Comparison of ENCODE assay signal across 8 cellular contexts in the genomic region with DNA sequence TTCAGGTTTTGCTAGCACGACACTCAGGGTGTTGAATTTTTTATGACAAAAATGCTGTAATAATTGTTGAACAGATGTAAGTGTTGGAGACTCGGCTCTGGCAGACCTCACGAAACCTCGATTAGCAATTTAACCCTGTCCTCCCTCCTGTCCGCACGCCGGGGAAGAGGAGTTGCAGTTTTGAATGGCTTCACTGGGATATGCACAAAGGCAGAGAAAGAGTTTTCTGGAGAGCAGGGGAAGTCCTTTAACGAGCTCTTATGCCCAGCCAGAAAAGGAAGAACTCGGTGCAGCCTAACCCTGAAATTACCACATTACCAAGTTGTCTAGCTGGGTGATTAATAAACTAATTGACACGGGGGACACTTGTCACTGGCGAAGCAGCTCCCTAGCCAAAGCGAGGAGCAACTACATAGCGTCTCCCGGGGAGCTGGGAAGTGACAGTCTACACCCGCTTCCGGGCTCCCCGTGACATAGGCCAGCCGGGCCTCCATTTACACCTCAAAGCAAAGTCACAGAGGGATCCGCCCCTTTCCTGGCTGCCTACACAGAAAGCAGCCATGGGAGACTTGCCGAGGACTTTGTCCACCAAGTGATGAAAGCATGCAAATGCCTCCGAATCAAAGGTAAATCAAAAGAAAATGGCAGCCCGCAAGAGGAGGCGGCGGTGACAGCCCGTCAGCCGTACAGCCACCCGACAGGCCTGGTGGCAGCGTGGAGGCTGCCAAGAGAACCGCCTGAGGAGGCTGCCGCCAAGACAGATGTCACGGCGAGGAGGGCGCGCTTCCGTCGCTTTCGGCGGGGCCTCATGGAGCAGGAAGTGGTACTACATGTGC.
DNase-seq lines count a peak whose midpoint lies in the region; TF ChIP-seq lines count a peak whose summit lies in the region.

No MANE protein-coding gene starts in this region.

- 9 to 10% methylated on average over 25 to 38 of the region's 38 CpGs for WGBS in testis, 2 donors

- in situ Hi-C loops in G401 (cut with HindIII; ENCODE audit: low sequenced_read_pairs), result no loop called here

- H3K27me3 ChIP-seq in effector memory CD4-positive, alpha-beta T cell (replicated peaks; ENCODE audit: control insufficient read depth, insufficient read depth, low read length, poor library complexity, severe bottlenecking), result no peaks in the 10 kb centered on the region
- H3K27me3 ChIP-seq in testis, result no peaks in the 10 kb centered on the region
- H3K27me3 ChIP-seq in SJCRH30, result no peaks in the 10 kb centered on the region

- DNase-seq in G401 (ENCODE audit: low spot score) (peak; percentile 1), nucleus accumbens (lab: John Stamatoyannopoulos, UW) (peak in 29 of 56 donors; percentile 3 to 56 (median 25)), testis (peak; percentile 60), ureter (ENCODE audit: low spot score) (no peak), SJCRH30 (no peak), germinal center (ENCODE audit: low spot score) (no peak)
- peak; percentile 82 to 87 for DNase-seq in activated CD4-positive, alpha-beta T cell treated with anti-CD3 and anti-CD28 coated beads, Interleukin-2, amount 50 U/mL, for 48 hours
- peak; percentile 64 to 79 (median 76) for DNase-seq in effector memory CD4-positive, alpha-beta T cell

- H3K4me3 ChIP-seq in effector memory CD4-positive, alpha-beta T cell (ENCODE audit: insufficient read depth, low read depth, low read length, poor library complexity, severe bottlenecking), result peak overlapping the region; percentile 43
- H3K4me3 ChIP-seq in testis (peak overlapping the region; percentile 13 to 37), SJCRH30 (no peak overlapping the region)

- H3K36me3 ChIP-seq in effector memory CD4-positive, alpha-beta T cell (ENCODE audit: control insufficient read depth, insufficient read depth, low read length), result peaks cover 16% of the 10 kb centered on the region
- no peaks in the 10 kb centered on the region for H3K36me3 ChIP-seq in testis (ENCODE audit: low read depth, missing control alignments)
- H3K36me3 ChIP-seq in SJCRH30, result no peaks in the 10 kb centered on the region

- H3K9me3 ChIP-seq in effector memory CD4-positive, alpha-beta T cell (ENCODE audit: control insufficient read depth, low read length), result peaks cover 8% of the 10 kb centered on the region
- H3K9me3 ChIP-seq in testis (no peaks in the 10 kb centered on the region), SJCRH30 (replicated peaks) (no peaks in the 10 kb centered on the region)

- H3K27ac ChIP-seq in effector memory CD4-positive, alpha-beta T cell (ENCODE audit: insufficient read depth, low read length, poor library complexity, severe bottlenecking), result peak overlapping the region; percentile 80
- H3K27ac ChIP-seq in testis, result no peak overlapping the region
- no peak overlapping the region for H3K27ac ChIP-seq in SJCRH30

- no peak for TF ChIP-seq CTCF in testis (IDR thresholded peaks at IDR 0.05)

- H3K4me1 ChIP-seq in effector memory CD4-positive, alpha-beta T cell (ENCODE audit: control insufficient read depth, insufficient read depth, low read length, poor library complexity, severe bottlenecking), result peaks cover 26% of the 10 kb centered on the region
- H3K4me1 ChIP-seq in testis (no peaks in the 10 kb centered on the region), SJCRH30 (no peaks in the 10 kb centered on the region)

- intact Hi-C loops in testis (cut with DNase I; ENCODE audit: low total_unique reads), result no loop called here

- TF ChIP-seq POLR2A in testis (IDR thresholded peaks at IDR 0.05), result no peak

Comparison
In these comparisons a context has a peak if more than half of its experiments do, and no peak if none do; other contexts are left out.
1. DNase-seq: peak in G401 (single experiment), activated CD4-positive, alpha-beta T cell treated with anti-CD3 and anti-CD28 coated beads, Interleukin-2, amount 50 U/mL, for 48 hours (2 of 2), effector memory CD4-positive, alpha-beta T cell (3 of 3), nucleus accumbens (29 of 56) and testis (single experiment); none in ureter (single experiment), SJCRH30 (0 of 2) and germinal center (single experiment).